8 cellular contexts compared by ENCODE assay signal in genomic region chr15:71800835-71801745, GRCh38. TPM values are rescaled to one million over a fixed set of nuclear protein-coding genes. Genes with fewer than 3 reads are reported as not detected.
DNase-seq lines count a peak whose midpoint lies in the region; ATAC-seq and TF ChIP-seq lines count a peak whose summit lies in the region.

No MANE protein-coding gene starts in this region.

- H3K9me3 ChIP-seq in heart left ventricle, result no peaks in the 10 kb centered on the region
- H3K9me3 ChIP-seq in sigmoid colon, result no peaks in the 10 kb centered on the region

- 61 to 65% (median 62%) methylated on average over 17 of the region's 17 CpGs for WGBS in heart left ventricle, 4 donors
- 57 to 63% methylated on average over 17 of the region's 17 CpGs for WGBS in sigmoid colon, 2 donors

- H3K4me3 ChIP-seq in GM12864 (ENCODE audit: low read depth, low read length), result no peak overlapping the region
- H3K4me3 ChIP-seq in heart left ventricle, result no peak overlapping the region
- no peak overlapping the region for H3K4me3 ChIP-seq in sigmoid colon

- POLR2A ChIA-PET in activated CD8-positive, alpha-beta T cell treated with anti-CD3 and anti-CD28 coated beads for 36 hours (lab: Charles Lee), result interaction anchor here (0.6 kb wide), 1 partner anchor 372 kb away, joined by 3 read pairs; no protein-coding TSS in a partner anchor

- H3K4me3 Mint-ChIP-seq in activated CD8-positive, alpha-beta T cell treated with anti-CD3 and anti-CD28 coated beads for 36 hours, result no peak overlapping the region

- TF ChIP-seq POLR2A in heart left ventricle (IDR thresholded peaks at IDR 0.05), result no peak
- TF ChIP-seq POLR2A in sigmoid colon (IDR thresholded peaks at IDR 0.05), result no peak

- H3K4me1 ChIP-seq in heart left ventricle, result peaks cover 0 to 8% (median 2%) of the 10 kb centered on the region in 12 donors
- no peaks in the 10 kb centered on the region for H3K4me1 ChIP-seq in sigmoid colon

- no peak overlapping the region for H3K27ac ChIP-seq in heart left ventricle
- no peak overlapping the region for H3K27ac ChIP-seq in sigmoid colon

- H3K36me3 ChIP-seq in heart left ventricle (no peaks in the 10 kb centered on the region), sigmoid colon (no peaks in the 10 kb centered on the region)

- peak; percentile 56 for ATAC-seq in activated CD8-positive, alpha-beta T cell treated with anti-CD3 and anti-CD28 coated beads for 36 hours
- ATAC-seq in heart left ventricle (peak; percentile 57 to 84 (median 82)), HG02610 (IDR thresholded peaks at IDR 0.05; ENCODE audit: unreplicated experiment) (no peak)

- H3K27me3 ChIP-seq in heart left ventricle (no peaks in the 10 kb centered on the region), sigmoid colon (peaks cover 0 to 9% (median 0%) of the 10 kb centered on the region in 3 donors)

- no peaks in the 10 kb centered on the region for H3K9me3 Mint-ChIP-seq in activated CD8-positive, alpha-beta T cell treated with anti-CD3 and anti-CD28 coated beads for 36 hours

- TF ChIP-seq EP300 in sigmoid colon (IDR thresholded peaks at IDR 0.05), result no peak

- H3K4me1 Mint-ChIP-seq in activated CD8-positive, alpha-beta T cell treated with anti-CD3 and anti-CD28 coated beads for 36 hours (ENCODE audit: low read depth), result no peaks in the 10 kb centered on the region

- H3K27ac Mint-ChIP-seq in activated CD8-positive, alpha-beta T cell treated with anti-CD3 and anti-CD28 coated beads for 36 hours, result no peak overlapping the region

- peaks cover 21% of the 10 kb centered on the region for H3K27me3 Mint-ChIP-seq in activated CD8-positive, alpha-beta T cell treated with anti-CD3 and anti-CD28 coated beads for 36 hours

- TF ChIP-seq CTCF in GM12864 (IDR thresholded peaks at IDR 0.05; ENCODE audit: low read depth, low read length, missing control alignments) (peak; percentile 72), heart left ventricle (IDR thresholded peaks at IDR 0.05) (peak; percentile 72 to 91 (median 84)), sigmoid colon (IDR thresholded peaks at IDR 0.05) (peak; percentile 40 to 85 (median 75))
- TF ChIP-seq CTCF in activated CD8-positive, alpha-beta T cell treated with anti-CD3 and anti-CD28 coated beads for 36 hours (IDR thresholded peaks at IDR 0.05), result peak; percentile 70

- no peaks in the 10 kb centered on the region for H3K36me3 Mint-ChIP-seq in activated CD8-positive, alpha-beta T cell treated with anti-CD3 and anti-CD28 coated beads for 36 hours (ENCODE audit: low read depth)

- DNase-seq in AG08395 (ENCODE audit: low spot score) (peak; percentile 77), GM12864 (ENCODE audit: low read depth) (peak; percentile 21), NCI-H2107 (lab: John Stamatoyannopoulos, UW) (peak; percentile 18), heart left ventricle (no peak), sigmoid colon (no peak)
- DNase-seq in activated CD8-positive, alpha-beta T cell treated with anti-CD3 and anti-CD28 coated beads for 36 hours, result peak; percentile 31
- no peak for DNase-seq in activated CD8-positive, alpha-beta memory T cell treated with anti-CD3 and anti-CD28 coated beads, Interleukin-2, amount 50 U/mL, for 4 hours

- CTCF ChIA-PET in activated CD8-positive, alpha-beta T cell treated with anti-CD3 and anti-CD28 coated beads for 36 hours (lab: Charles Lee), result interaction anchor here (0.9 to 3.0 kb wide), 16 partner anchors 10 to 362 kb away, joined by 3 to 19 read pairs (median 4); no protein-coding TSS in a partner anchor

- intact Hi-C loops in activated CD8-positive, alpha-beta T cell treated with anti-CD3 and anti-CD28 coated beads for 36 hours (cut with micrococcal nuclease), result no loop called here
- intact Hi-C loops in heart left ventricle (cut with DNase I), result loop anchor here (1.0 to 10.0 kb wide), 13 partner anchors 56 to 686 kb away; partner anchors contain the start of gene THSD4 (in 2 of the 10)
- intact Hi-C loops in sigmoid colon (cut with DNase I), result loop anchor here (2.0 to 5.0 kb wide), 2 partner anchors 56 to 354 kb away; no protein-coding TSS in a partner anchor

RNA-seq across cellular contexts. Expression of gene NR2E3, which starts 9.3 kb away (rescaled TPM):
- total RNA-seq in activated CD8-positive, alpha-beta T cell treated with anti-CD3 and anti-CD28 coated beads for 36 hours, result not detected
- total RNA-seq in heart left ventricle, result under 1 TPM in 2 of 9 donors, not detected in 7; 0.20 to 0.25 TPM
- polyA plus RNA-seq in heart left ventricle, result under 1 TPM; 0.07 to 0.11 TPM
- total RNA-seq in sigmoid colon, result under 1 TPM in 1 of 4 donors, not detected in 3; 0.14 TPM
- 1 to 10 TPM in 1 of 3 donors, under 1 TPM in 1, not detected in 1; 0.47 to 5.4 TPM for polyA plus RNA-seq in sigmoid colon

Comparison
In these comparisons a context has a peak if more than half of its experiments do, and no peak if none do; other contexts are left out.
1. DNase-seq: peak in AG08395 (single experiment), GM12864 (single experiment), NCI-H2107 (single experiment) and activated CD8-positive, alpha-beta T cell treated with anti-CD3 and anti-CD28 coated beads for 36 hours (single experiment); none in heart left ventricle (0 of 5), sigmoid colon (single experiment) and activated CD8-positive, alpha-beta memory T cell treated with anti-CD3 and anti-CD28 coated beads, Interleukin-2, amount 50 U/mL, for 4 hours (single experiment).
2. Peak in every context shown above with its lines, with median percentiles within 50 percentile points of each other: CTCF ChIP-seq.